In genomic region chr10:61612009-61612408, GRCh38 we compare ENCODE assay signal across 21 cellular contexts. TPM values are rescaled to one million over a fixed set of nuclear protein-coding genes. Genes with fewer than 3 reads are reported as not detected.
DNase-seq lines count a peak whose midpoint lies in the region; ATAC-seq and TF ChIP-seq lines count a peak whose summit lies in the region.
"Had no signal": no experiment of that assay in that cellular context is flagged by ENCODE, and none has a peak within 500 bp of the region (broad histone marks: within the 10 kb centered on the region; RNA-seq: fewer than 3 reads in every experiment).

No MANE protein-coding gene starts in this region.

- no peak overlapping the region for H3K4me3 ChIP-seq in testis
- H3K4me3 ChIP-seq: HAP-1 had no signal

- DNase-seq in NCI-H2227 (lab: John Stamatoyannopoulos, UW; ENCODE audit: unreplicated experiment) = peak; percentile 63
- DNase-seq in NCI-H2227 treated with DMSO at 0.1 percent for 48 hours (lab: John Stamatoyannopoulos, UW) = no peak
- DNase-seq in NCI-H446 treated with DMSO at 0.1 percent for 48 hours (lab: John Stamatoyannopoulos, UW) = peak; percentile 45
- DNase-seq in fibroblast of gingiva (ENCODE audit: low read depth) = peak; percentile 19
- peak; percentile 32 for DNase-seq in testis
- no peak for DNase-seq in GF-D8 (lab: John Stamatoyannopoulos, UW)
- DNase-seq in kidney tubule cell (ENCODE audit: low spot score) = no peak
- DNase-seq: Calu3; CD4-positive, alpha-beta memory T cell; DMS79; NCI-H1105 treated with DMSO at 0.1 percent for 48 hours; NCI-H2029; NCI-H2171; NCI-H510A treated with DMSO at 0.1 percent for 48 hours; NK-92 treated with Interleukin-12 subunit alpha and Interleukin-12 subunit beta, amount 100 ng/mL, for 24 hours; SIG-M5 had no signal

- no peak for TF ChIP-seq POLR2A in testis (IDR thresholded peaks at IDR 0.05)

- H3K27me3 ChIP-seq in testis = no peaks in the 10 kb centered on the region

- no peaks in the 10 kb centered on the region for H3K36me3 ChIP-seq in testis (ENCODE audit: low read depth, missing control alignments)
- H3K36me3 ChIP-seq: HAP-1 had no signal

- H3K27ac ChIP-seq in testis = no peak overlapping the region

- TF ChIP-seq CTCF in testis (IDR thresholded peaks at IDR 0.05) = no peak

- intact Hi-C loops in testis (cut with DNase I; ENCODE audit: low total_unique reads) = no loop called here

- peaks cover 3% of the 10 kb centered on the region for H3K4me1 ChIP-seq in testis

- no peak for ATAC-seq in GM21723 (IDR thresholded peaks at IDR 0.05; ENCODE audit: unreplicated experiment)

- 17 to 24% methylated on average over 2 of the region's 2 CpGs for WGBS in testis, 2 donors

- no peaks in the 10 kb centered on the region for H3K9me3 ChIP-seq in testis
- H3K9me3 ChIP-seq: HAP-1 had no signal

RNA-seq across cellular contexts. Expression of gene CABCOCO1, which starts 50.7 kb away (rescaled TPM):
- total RNA-seq in testis = 10 to 100 TPM in 1 of 2 donors, 1 to 10 TPM in 1; 2.5 to 10.2 TPM
- polyA plus RNA-seq in testis (ENCODE audit: insufficient read depth, low read depth, low replicate concordance) = 26.0 TPM
- total RNA-seq: Calu3; CD4-positive, alpha-beta memory T cell; HT1080; OCI-LY7; RPMI7951 had no signal
- polyA plus RNA-seq: CD4-positive, alpha-beta memory T cell had no signal

Comparison
In these comparisons a context has a peak if more than half of its experiments do, and no peak if none do; other contexts are left out.
1. DNase-seq: peak in NCI-H2227 (single experiment), NCI-H446 treated with DMSO at 0.1 percent for 48 hours (single experiment), fibroblast of gingiva (single experiment) and testis (single experiment); none in NCI-H2227 treated with DMSO at 0.1 percent for 48 hours (single experiment), GF-D8 (single experiment) and kidney tubule cell (single experiment).